ENCODE assay signal across 1 cellular context in the genomic region with DNA sequence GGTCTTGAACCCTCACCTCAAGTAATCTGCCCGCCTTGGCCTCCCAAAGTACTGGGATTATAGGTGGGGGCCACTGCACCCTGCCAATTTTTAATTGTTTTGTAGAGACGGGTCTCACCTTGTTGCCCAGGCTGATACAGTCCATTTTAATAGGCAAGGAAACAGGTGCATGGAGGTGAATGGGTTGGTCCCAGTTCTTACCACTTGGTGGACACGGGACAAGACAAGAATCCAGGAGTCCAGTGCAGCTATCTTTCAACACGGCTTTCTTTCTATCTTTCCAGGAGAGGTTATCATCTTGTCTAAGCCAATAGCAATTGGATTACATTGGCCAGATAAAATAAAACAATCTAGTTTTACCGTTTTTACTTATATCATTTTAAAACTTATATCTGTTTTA.
TF ChIP-seq lines count a peak whose summit lies in the region.

No MANE protein-coding gene starts in this region.

TF ChIP-seq in HepG2, 621 proteins besides CTCF, POLR2A, EP300 and RAD21:
- TF ChIP-seq, protein P1, sequence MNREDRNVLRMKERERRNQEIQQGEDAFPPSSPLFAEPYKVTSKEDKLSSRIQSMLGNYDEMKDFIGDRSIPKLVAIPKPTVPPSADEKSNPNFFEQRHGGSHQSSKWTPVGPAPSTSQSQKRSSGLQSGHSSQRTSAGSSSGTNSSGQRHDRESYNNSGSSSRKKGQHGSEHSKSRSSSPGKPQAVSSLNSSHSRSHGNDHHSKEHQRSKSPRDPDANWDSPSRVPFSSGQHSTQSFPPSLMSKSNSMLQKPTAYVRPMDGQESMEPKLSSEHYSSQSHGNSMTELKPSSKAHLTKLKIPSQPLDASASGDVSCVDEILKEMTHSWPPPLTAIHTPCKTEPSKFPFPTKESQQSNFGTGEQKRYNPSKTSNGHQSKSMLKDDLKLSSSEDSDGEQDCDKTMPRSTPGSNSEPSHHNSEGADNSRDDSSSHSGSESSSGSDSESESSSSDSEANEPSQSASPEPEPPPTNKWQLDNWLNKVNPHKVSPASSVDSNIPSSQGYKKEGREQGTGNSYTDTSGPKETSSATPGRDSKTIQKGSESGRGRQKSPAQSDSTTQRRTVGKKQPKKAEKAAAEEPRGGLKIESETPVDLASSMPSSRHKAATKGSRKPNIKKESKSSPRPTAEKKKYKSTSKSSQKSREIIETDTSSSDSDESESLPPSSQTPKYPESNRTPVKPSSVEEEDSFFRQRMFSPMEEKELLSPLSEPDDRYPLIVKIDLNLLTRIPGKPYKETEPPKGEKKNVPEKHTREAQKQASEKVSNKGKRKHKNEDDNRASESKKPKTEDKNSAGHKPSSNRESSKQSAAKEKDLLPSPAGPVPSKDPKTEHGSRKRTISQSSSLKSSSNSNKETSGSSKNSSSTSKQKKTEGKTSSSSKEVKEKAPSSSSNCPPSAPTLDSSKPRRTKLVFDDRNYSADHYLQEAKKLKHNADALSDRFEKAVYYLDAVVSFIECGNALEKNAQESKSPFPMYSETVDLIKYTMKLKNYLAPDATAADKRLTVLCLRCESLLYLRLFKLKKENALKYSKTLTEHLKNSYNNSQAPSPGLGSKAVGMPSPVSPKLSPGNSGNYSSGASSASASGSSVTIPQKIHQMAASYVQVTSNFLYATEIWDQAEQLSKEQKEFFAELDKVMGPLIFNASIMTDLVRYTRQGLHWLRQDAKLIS (CRISPR knock-in tag; IDR thresholded peaks at IDR 0.05) = no peak
- TF ChIP-seq ZNF121 (CRISPR knock-in tag; IDR thresholded peaks at IDR 0.05) (no peak), TRIM24 (CRISPR knock-in tag; IDR thresholded peaks at IDR 0.05) (no peak), MED8 (CRISPR knock-in tag; IDR thresholded peaks at IDR 0.05; ENCODE audit: insufficient replicate concordance) (no peak), STAG1 (CRISPR knock-in tag; IDR thresholded peaks at IDR 0.05) (peak; percentile 3; the same call in 1 of the 2 replicates)
